ENCODE assay signal across 17 cellular contexts in genomic region chr7:117666019-117666418, GRCh38.
DNase-seq lines count a peak whose midpoint lies in the region; ATAC-seq, FAIRE-seq and TF ChIP-seq lines count a peak whose summit lies in the region.
"Had no signal": no experiment of that assay in that cellular context is flagged by ENCODE, and none has a peak within 500 bp of the region (broad histone marks: within the 10 kb centered on the region; RNA-seq: fewer than 3 reads in every experiment).

No MANE protein-coding gene starts in this region.

- no peak overlapping the region for H3K9ac ChIP-seq in keratinocyte (ENCODE audit: control insufficient read depth, extremely low read depth, insufficient read depth, low read length)

- H4K20me1 ChIP-seq in keratinocyte (ENCODE audit: control insufficient read depth, extremely low read depth, insufficient read depth, low read length): no peaks in the 10 kb centered on the region

- no peaks in the 10 kb centered on the region for H3K9me3 ChIP-seq in keratinocyte (ENCODE audit: control insufficient read depth, low read depth, low read length)
- H3K9me3 ChIP-seq: gastroesophageal sphincter, upper lobe of right lung had no signal

- ATAC-seq in GM19395 (IDR thresholded peaks at IDR 0.05; ENCODE audit: unreplicated experiment): no peak
- ATAC-seq: activated CD8-positive, alpha-beta T cell treated with anti-CD3 and anti-CD28 coated beads for 36 hours; gastroesophageal sphincter; upper lobe of right lung had no signal

- H2AFZ ChIP-seq in ACC112 (ENCODE audit: low read length, unreplicated experiment) (peak overlapping the region; percentile 24), keratinocyte (ENCODE audit: control insufficient read depth, low read length) (peak overlapping the region; percentile 59)

- H3K27me3 ChIP-seq in ACC112 (ENCODE audit: insufficient read depth, low read length) (no peaks in the 10 kb centered on the region), bronchial epithelial cell (ENCODE audit: control insufficient read depth, insufficient read depth, low read length) (no peaks in the 10 kb centered on the region), keratinocyte (ENCODE audit: control insufficient read depth, extremely low read depth, insufficient read depth, low read length) (no peaks in the 10 kb centered on the region)
- H3K27me3 ChIP-seq: gastroesophageal sphincter, upper lobe of right lung had no signal

- no peak for FAIRE-seq in bronchial epithelial cell (lab: Jason Lieb, UNC)
- FAIRE-seq in keratinocyte (lab: Jason Lieb, UNC): peak; percentile 13

- peak overlapping the region; percentile 14 for H3K4me2 ChIP-seq in keratinocyte (ENCODE audit: control insufficient read depth, extremely low read depth, insufficient read depth, low read depth, low read length)

- dilution Hi-C loops in keratinocyte (cut with MboI; ENCODE audit: extremely low pct_ligation_motif_present, low sequenced_read_pairs): no loop called here

- TF ChIP-seq CTCF in bronchial epithelial cell (IDR thresholded peaks at IDR 0.05; ENCODE audit: insufficient read depth, low read length, severe bottlenecking): no peak
- TF ChIP-seq CTCF in keratinocyte (optimal IDR thresholded peaks at IDR 0.05 in 1 of 3, IDR thresholded peaks at IDR 0.05 in 1 of 3, conservative IDR thresholded peaks at IDR 0.05 in 1 of 3; ENCODE audit: extremely low read depth in 1 of 3, insufficient read depth in 2 of 3, low read length in 3 of 3): no peak

- H3K4me1 ChIP-seq in ACC112 (ENCODE audit: control insufficient read depth, insufficient read depth, low read length, unreplicated experiment): peaks cover 13% of the 10 kb centered on the region
- H3K4me1 ChIP-seq in keratinocyte (ENCODE audit: control insufficient read depth, extremely low read depth, insufficient read depth, low read length): no peaks in the 10 kb centered on the region
- H3K4me1 ChIP-seq: gastroesophageal sphincter, upper lobe of right lung had no signal

- H3K36me3 ChIP-seq in ACC112 (ENCODE audit: insufficient read depth, low read length): no peaks in the 10 kb centered on the region
- no peaks in the 10 kb centered on the region for H3K36me3 ChIP-seq in bronchial epithelial cell (ENCODE audit: control insufficient read depth, insufficient read depth, low read length)
- H3K36me3 ChIP-seq in keratinocyte (ENCODE audit: control insufficient read depth in 2 of 2, extremely low read depth in 1 of 2, insufficient read depth in 2 of 2, low read length in 2 of 2): no peaks in the 10 kb centered on the region
- H3K36me3 ChIP-seq: gastroesophageal sphincter, upper lobe of right lung had no signal

- H3K79me2 ChIP-seq in ACC112 (ENCODE audit: control insufficient read depth, insufficient read depth, low read length, unreplicated experiment): no peaks in the 10 kb centered on the region
- H3K79me2 ChIP-seq in keratinocyte (ENCODE audit: control insufficient read depth, insufficient read depth, low read length): no peaks in the 10 kb centered on the region

- H3K4me3 ChIP-seq in ACC112 (ENCODE audit: low read depth, low read length) (no peak overlapping the region), bronchial epithelial cell (ENCODE audit: low read depth, low read length) (no peak overlapping the region), keratinocyte (ENCODE audit: control insufficient read depth in 2 of 3, extremely low read depth in 1 of 3, insufficient read depth in 2 of 3, low read depth in 1 of 3, low read length in 3 of 3) (no peak overlapping the region)
- H3K4me3 ChIP-seq: coronary artery, gastroesophageal sphincter, upper lobe of right lung had no signal

- H3K9me1 ChIP-seq in keratinocyte (ENCODE audit: control insufficient read depth, extremely low read depth, insufficient read depth, low read length): no peaks in the 10 kb centered on the region

- H3K27ac ChIP-seq in ACC112 (ENCODE audit: low read depth, low read length): peak overlapping the region; percentile 20; the same call in 1 of the 2 replicates
- H3K27ac ChIP-seq in keratinocyte (ENCODE audit: control insufficient read depth, insufficient read depth, low read length): no peak overlapping the region
- H3K27ac ChIP-seq: coronary artery, gastroesophageal sphincter, upper lobe of right lung had no signal

- DNase-seq in HT1080 (ENCODE audit: low read depth): peak; percentile 65
- DNase-seq in bronchial epithelial cell (ENCODE audit: low read depth): peak; percentile 86
- no peak for DNase-seq in keratinocyte (ENCODE audit: low read depth, low spot score)
- no peak for DNase-seq in NCI-H526 treated with DMSO at 0.1 percent for 48 hours (lab: John Stamatoyannopoulos, UW)
- no peak for DNase-seq in ureter (ENCODE audit: low spot score)
- DNase-seq in SIG-M5 treated with dmso at 0.1 percent for 504 hours (lab: John Stamatoyannopoulos, UW; ENCODE audit: unreplicated experiment): no peak
- DNase-seq: activated CD8-positive, alpha-beta T cell treated with anti-CD3 and anti-CD28 coated beads for 36 hours; activated naive CD4-positive, alpha-beta T cell treated with Interleukin-2 at 50 U/mL for 16 hours; NCI-H1092; NCI-H510A treated with DMSO at 0.1 percent for 48 hours; occipital lobe; T1000; upper lobe of right lung had no signal

Comparison
In these comparisons a context has a peak if more than half of its experiments do, and no peak if none do; other contexts are left out.
1. DNase-seq: peak in HT1080 (single experiment) and bronchial epithelial cell (single experiment); none in keratinocyte (single experiment), NCI-H526 treated with DMSO at 0.1 percent for 48 hours (single experiment), ureter (single experiment) and SIG-M5 treated with dmso at 0.1 percent for 504 hours (single experiment).